8 cellular contexts compared by ENCODE assay signal in the genomic region with DNA sequence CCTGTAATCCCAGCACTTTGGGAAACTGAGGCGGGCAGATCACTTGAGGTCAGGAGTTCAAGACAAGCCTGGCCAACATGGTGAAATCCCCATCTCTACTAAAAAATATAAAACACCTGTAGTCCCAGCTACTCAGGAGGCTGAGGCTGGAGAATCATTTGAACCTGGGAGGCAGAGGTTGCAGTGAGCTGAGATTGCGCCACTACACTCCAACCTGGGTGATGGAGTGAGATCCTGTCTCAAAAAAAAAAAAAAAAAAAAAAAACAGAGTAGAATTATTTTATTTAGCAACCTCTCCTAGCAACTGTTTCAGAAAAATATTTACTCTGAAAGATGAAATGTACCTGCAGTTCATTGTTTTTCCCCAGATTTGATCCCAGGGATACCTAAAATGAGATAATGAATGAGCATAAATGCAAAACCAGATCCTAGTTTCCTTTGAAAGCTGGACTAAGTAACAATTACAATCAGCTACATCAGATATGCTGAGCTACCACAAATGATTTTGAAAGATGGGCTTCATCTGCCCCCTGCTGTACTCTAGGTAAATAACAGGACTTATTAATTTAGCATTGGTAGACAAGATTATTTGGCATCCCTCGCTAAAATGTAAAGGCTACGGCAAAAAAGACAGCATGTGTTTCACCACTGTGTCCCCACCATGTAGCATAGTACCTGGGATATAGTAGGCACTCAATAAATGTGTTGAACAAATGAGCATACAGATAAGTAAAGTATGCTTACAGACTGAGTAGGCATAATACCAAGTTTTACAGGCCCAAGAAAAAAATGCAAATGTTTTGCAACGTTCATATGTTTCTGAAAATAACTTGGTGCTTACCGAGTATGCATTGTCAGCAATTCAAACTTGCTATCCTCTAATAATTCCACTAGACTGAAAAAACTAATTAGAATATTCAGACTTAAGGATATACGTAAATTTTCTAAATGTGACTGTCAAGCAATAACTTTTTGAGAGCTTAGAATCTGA.
DNase-seq lines count a peak whose midpoint lies in the region; ATAC-seq, FAIRE-seq and TF ChIP-seq lines count a peak whose summit lies in the region.

No MANE protein-coding gene starts in this region.

- H3K36me3 ChIP-seq in A673 (ENCODE audit: insufficient read depth, low read length, poor library complexity, severe bottlenecking) (no peaks in the 10 kb centered on the region), SJCRH30 (no peaks in the 10 kb centered on the region), H1 (ENCODE audit: control insufficient read depth in 2 of 4, insufficient read depth in 4 of 4, low read length in 3 of 4) (no peaks in the 10 kb centered on the region), mesenchymal stem cell (ENCODE audit: control insufficient read depth in 1 of 2, insufficient read depth in 2 of 2, low read depth in 1 of 2, low read length in 2 of 2) (no peaks in the 10 kb centered on the region)

- no peaks in the 10 kb centered on the region for H3K79me1 ChIP-seq in H1 (ENCODE audit: low read depth, low read length)
- H3K79me1 ChIP-seq in mesenchymal stem cell (replicated peaks; ENCODE audit: low read length, poor library complexity, severe bottlenecking) = no peaks in the 10 kb centered on the region

- no peaks in the 10 kb centered on the region for H4K20me1 ChIP-seq in H1 (replicated peaks in 1 of 2; ENCODE audit: control insufficient read depth in 1 of 2, insufficient read depth in 2 of 2, low read length in 2 of 2)

- no peak overlapping the region for H4K91ac ChIP-seq in H1 (replicated peaks; ENCODE audit: insufficient read length, low read length)
- H4K91ac ChIP-seq in mesenchymal stem cell (ENCODE audit: low read length) = no peak overlapping the region

- peak; percentile 45 for FAIRE-seq in H1 (lab: Jason Lieb, UNC)

- 80% methylated on average over 7 of the region's 7 CpGs; no CpG with 5 or more reads in 1 of the 2 experiments for WGBS in H1 (ENCODE audit: extremely low coverage in 1 of 2, insufficient coverage in 1 of 2, insufficient read length in 1 of 2, insufficient replicate concordance in 2 of 2, low coverage in 1 of 2, low lambda C conversion rate in 2 of 2, missing lambda C conversion rate in 1 of 2), 2 experiments
- WGBS in mesenchymal stem cell = 72% methylated on average over 6 of the region's 7 CpGs

- H3K14ac ChIP-seq in H1 (ENCODE audit: insufficient read length) (no peak overlapping the region), mesenchymal stem cell (ENCODE audit: low read length in 2 of 2) (no peak overlapping the region)

- H4K5ac ChIP-seq in H1 (ENCODE audit: insufficient read length, low read depth, low read length) = no peak overlapping the region

- intact Hi-C loops in A673 (cut with micrococcal nuclease; ENCODE audit: unreplicated experiment) = loop anchor here (1.0 to 10.0 kb wide), 4 partner anchors 157 to 880 kb away; a partner anchor contains a TSS

- H3K4me1 ChIP-seq in A673 (ENCODE audit: insufficient read depth, low read length, poor library complexity, severe bottlenecking) = no peaks in the 10 kb centered on the region
- peaks cover 4% of the 10 kb centered on the region; the same call in 1 of the 2 replicates for H3K4me1 ChIP-seq in SJCRH30
- peaks cover 2 to 20% (median 14%) of the 10 kb centered on the region in 4 experiments; a peak in 5 of 7 replicates for H3K4me1 ChIP-seq in H1 (replicated peaks in 1 of 4; ENCODE audit: control insufficient read depth in 3 of 4, insufficient read depth in 4 of 4, low read length in 3 of 4)
- H3K4me1 ChIP-seq in mesenchymal stem cell (ENCODE audit: control insufficient read depth, insufficient read depth, low read depth, low read length) = peaks cover 8% of the 10 kb centered on the region

- DNase-seq in A673 (ENCODE audit: low spot score) (peak; percentile 78), GM04504 (ENCODE audit: low read depth) (peak; percentile 51), NCI-H1092 (lab: John Stamatoyannopoulos, UW) (peak; percentile 11), SJCRH30 (peak; percentile 40 to 82), H1 (ENCODE audit: low read depth in 1 of 2, low spot score in 2 of 2) (no peak), mesenchymal stem cell (peak; percentile 85)

- TF ChIP-seq EP300 in H1 (IDR thresholded peaks at IDR 0.05; ENCODE audit: borderline replicate concordance in 1 of 2, low read depth in 2 of 2, low read length in 2 of 2) = no peak

- H3K27ac ChIP-seq in A673 (ENCODE audit: low read depth, low read length, poor library complexity, severe bottlenecking) (no peak overlapping the region), SJCRH30 (no peak overlapping the region), H1 (ENCODE audit: low read depth, low read length) (no peak overlapping the region), mesenchymal stem cell (ENCODE audit: low read length, poor library complexity, severe bottlenecking) (no peak overlapping the region)

- H4K8ac ChIP-seq in H1 (ENCODE audit: extremely low read depth, insufficient read depth, low read length) (no peak overlapping the region), mesenchymal stem cell (ENCODE audit: low read length) (no peak overlapping the region)

- H3K4me3 ChIP-seq in A673 (ENCODE audit: low read depth, low read length, poor library complexity, severe bottlenecking) (no peak overlapping the region), SJCRH30 (no peak overlapping the region), H1 (ENCODE audit: extremely low read depth in 1 of 4, insufficient read depth in 2 of 4, low read depth in 3 of 4, low read length in 4 of 4) (no peak overlapping the region), mesenchymal stem cell (ENCODE audit: insufficient read depth in 1 of 2, low read depth in 1 of 2, low read length in 2 of 2) (no peak overlapping the region)

- H2BK15ac ChIP-seq in H1 (ENCODE audit: low read length) (no peak overlapping the region), mesenchymal stem cell (ENCODE audit: low read depth, poor library complexity, severe bottlenecking) (no peak overlapping the region)

- H3K79me2 ChIP-seq in H1 (ENCODE audit: control insufficient read depth in 1 of 2, insufficient read depth in 2 of 2, low read length in 2 of 2) = no peaks in the 10 kb centered on the region

- no TSS peak for BruUV-seq in A673 (replicated peaks; lab: Mats Ljungman, UMichigan)

- no peak overlapping the region for H3K18ac ChIP-seq in H1 (ENCODE audit: extremely low read depth, low read length)
- H3K18ac ChIP-seq in mesenchymal stem cell (ENCODE audit: low read depth in 1 of 2, low read length in 2 of 2) = no peak overlapping the region

- no peak overlapping the region for H2BK20ac ChIP-seq in H1 (ENCODE audit: low read length)

- ATAC-seq in HG02981 (IDR thresholded peaks at IDR 0.05; ENCODE audit: unreplicated experiment) = no peak
- no peak for ATAC-seq in GM19467 (IDR thresholded peaks at IDR 0.05; ENCODE audit: unreplicated experiment)

- no peak overlapping the region for H3K4me2 ChIP-seq in H1 (ENCODE audit: insufficient read depth in 1 of 2, low read depth in 2 of 2, low read length in 2 of 2)
- no peak overlapping the region for H3K4me2 ChIP-seq in mesenchymal stem cell (ENCODE audit: low read length, poor library complexity, severe bottlenecking)

- H3K23me2 ChIP-seq in H1 (ENCODE audit: low read depth, low read length) = no peaks in the 10 kb centered on the region; the same call in 1 of the 2 replicates

- CTCF ChIA-PET in A673 (lab: Charles Lee) = interaction anchor here (0.6 to 1.5 kb wide), 11 partner anchors 153 to 879 kb away, joined by 3 to 15 read pairs (median 4); a partner anchor contains a TSS
- CTCF ChIA-PET in H1 (lab: Charles Lee; ENCODE audit: partially characterized antibody) = interaction anchor here (0.6 to 5.2 kb wide), 26 partner anchors 11 to 850 kb away, joined by 3 to 42 read pairs (median 3); a partner anchor contains a TSS

- no peak overlapping the region for H2BK120ac ChIP-seq in H1 (replicated peaks; ENCODE audit: low read depth, low read length)
- H2BK120ac ChIP-seq in mesenchymal stem cell (ENCODE audit: low read depth, low read length) = no peak overlapping the region

- TF ChIP-seq CTCF in A673 (conservative IDR thresholded peaks at IDR 0.05; ENCODE audit: low read depth, low read length) (peak; percentile 70), H1 (IDR thresholded peaks at IDR 0.05; ENCODE audit: control extremely low read depth in 1 of 3, insufficient read depth in 1 of 3, low read depth in 1 of 3, low read length in 3 of 3) (peak in 2 of 3 experiments; percentile 39 to 49; a peak in 2 of 4 replicates)

- H3K9me3 ChIP-seq in A673 (ENCODE audit: low read depth, low read length, poor library complexity, severe bottlenecking) (no peaks in the 10 kb centered on the region), SJCRH30 (replicated peaks) (no peaks in the 10 kb centered on the region), H1 (ENCODE audit: insufficient read depth in 2 of 2, low read depth in 1 of 2, low read length in 1 of 2) (0 out of 4 replicates have a peak, but pooled peaks cover 0 to 3% of the 10 kb centered on the region in 2 experiments), mesenchymal stem cell (ENCODE audit: control insufficient read depth, low read length) (peaks cover 5% of the 10 kb centered on the region)

- no peak for TF ChIP-seq POLR2A in H1 (IDR thresholded peaks at IDR 0.05; ENCODE audit: control extremely low read depth in 1 of 2, low read depth in 2 of 2, low read length in 2 of 2)

- no peaks in the 10 kb centered on the region for H3K27me3 ChIP-seq in A673 (replicated peaks; ENCODE audit: insufficient read depth, low read depth, low read length, poor library complexity)
- H3K27me3 ChIP-seq in SJCRH30 = peaks cover 4% of the 10 kb centered on the region; the same call in 1 of the 2 replicates
- H3K27me3 ChIP-seq in H1 (replicated peaks in 1 of 4; ENCODE audit: control insufficient read depth in 3 of 4, extremely low read depth in 1 of 4, insufficient read depth in 3 of 4, low read length in 3 of 4) = no peaks in the 10 kb centered on the region
- H3K27me3 ChIP-seq in mesenchymal stem cell (ENCODE audit: control insufficient read depth in 1 of 2, insufficient read depth in 1 of 2, low read length in 2 of 2) = no peaks in the 10 kb centered on the region

- no peak overlapping the region for H2BK5ac ChIP-seq in H1 (ENCODE audit: low read depth, low read length)
- H2BK5ac ChIP-seq in mesenchymal stem cell (ENCODE audit: low read depth, low read length, poor library complexity, severe bottlenecking) = no peak overlapping the region

- H2AFZ ChIP-seq in H1 (ENCODE audit: low read length) = no peak overlapping the region
- no peak overlapping the region for H2AFZ ChIP-seq in mesenchymal stem cell (ENCODE audit: low read depth, low read length)

- H3K23ac ChIP-seq in H1 (ENCODE audit: insufficient read length) (no peak overlapping the region), mesenchymal stem cell (ENCODE audit: low read length in 2 of 2) (no peak overlapping the region)

- peak; percentile 84 to 85 for TF ChIP-seq RAD21 in H1 (IDR thresholded peaks at IDR 0.05 in 1 of 2, conservative IDR thresholded peaks at IDR 0.05 in 1 of 2; ENCODE audit: low read depth in 2 of 2, low read length in 2 of 2)

- H2AK5ac ChIP-seq in H1 (ENCODE audit: low read depth, low read length) = no peak overlapping the region
- H2AK5ac ChIP-seq in mesenchymal stem cell (ENCODE audit: low read length, severe bottlenecking) = peak overlapping the region; percentile 68

- H3K4ac ChIP-seq in H1 (replicated peaks; ENCODE audit: insufficient read length, low read depth, low read length) (no peak overlapping the region), mesenchymal stem cell (ENCODE audit: low read depth in 1 of 2, low read length in 2 of 2) (no peak overlapping the region)

- H2BK12ac ChIP-seq in H1 (ENCODE audit: low read depth, low read length) (no peak overlapping the region), mesenchymal stem cell (ENCODE audit: low read length in 2 of 2) (no peak overlapping the region)

- POLR2A ChIA-PET in A673 (lab: Charles Lee; ENCODE audit: low non-redundant PET) (no interaction called here), H1 (lab: Charles Lee; ENCODE audit: partially characterized antibody) (no interaction called here)

- no peak overlapping the region for H3K56ac ChIP-seq in H1 (replicated peaks; ENCODE audit: insufficient read length, low read depth, low read length)

- no peak overlapping the region for H3K9ac ChIP-seq in H1 (replicated peaks in 1 of 4; ENCODE audit: extremely low read depth in 1 of 4, low read depth in 3 of 4, low read length in 3 of 4)
- H3K9ac ChIP-seq in mesenchymal stem cell (ENCODE audit: low read length) = peak overlapping the region; percentile 73

Comparison
In these comparisons a context has a peak if more than half of its experiments do, and no peak if none do; other contexts are left out.
1. DNase-seq: peak in A673 (single experiment), GM04504 (single experiment), NCI-H1092 (single experiment), SJCRH30 (2 of 2) and mesenchymal stem cell (single experiment); none in H1 (0 of 2).